Comparison of ENCODE assay signal across 15 cellular contexts in genomic region chr5:14465086-14465485, GRCh38.
DNase-seq lines count a peak whose midpoint lies in the region; ATAC-seq, FAIRE-seq and TF ChIP-seq lines count a peak whose summit lies in the region.
"Had no signal": no experiment of that assay in that cellular context is flagged by ENCODE, and none has a peak within 500 bp of the region (broad histone marks: within the 10 kb centered on the region; RNA-seq: fewer than 3 reads in every experiment).

No MANE protein-coding gene starts in this region.

- CTCF ChIA-PET in AG04450 (lab: Charles Lee) = no interaction called here

- H3K9ac ChIP-seq in Loucy (ENCODE audit: low read depth, low read length, poor library complexity, severe bottlenecking) (peak overlapping the region; percentile 42), astrocyte (ENCODE audit: low read length) (no peak overlapping the region), colonic mucosa (ENCODE audit: low read depth in 2 of 2, low read length in 2 of 2) (no peak overlapping the region)

- no peaks in the 10 kb centered on the region for H3K9me3 ChIP-seq in AG04450 (ENCODE audit: control insufficient read depth, insufficient read depth, low read length)
- no peaks in the 10 kb centered on the region for H3K9me3 ChIP-seq in Loucy (ENCODE audit: insufficient read depth, low read depth, low read length)
- no peaks in the 10 kb centered on the region for H3K9me3 ChIP-seq in astrocyte (ENCODE audit: insufficient read depth, low read depth, low read length)
- no peaks in the 10 kb centered on the region for H3K9me3 ChIP-seq in colonic mucosa
- H3K9me3 ChIP-seq in mucosa of descending colon = no peaks in the 10 kb centered on the region
- H3K9me3 ChIP-seq: left lung, sigmoid colon, tibial nerve had no signal

- H3K4me2 ChIP-seq in Loucy (ENCODE audit: low read depth, low read length, poor library complexity, severe bottlenecking) (peak overlapping the region; percentile 23), astrocyte (ENCODE audit: low read length) (no peak overlapping the region)

- ATAC-seq in mucosa of descending colon (no peak), GM18870 (IDR thresholded peaks at IDR 0.05; ENCODE audit: unreplicated experiment) (no peak)
- ATAC-seq: left lung had no signal

- TF ChIP-seq CTCF in AG04450 (IDR thresholded peaks at IDR 0.05; ENCODE audit: low read depth, low read length) (no peak), Loucy (conservative IDR thresholded peaks at IDR 0.05; ENCODE audit: low read length) (no peak), astrocyte (IDR thresholded peaks at IDR 0.05; ENCODE audit: insufficient read depth, low read depth, low read length) (no peak), mesothelial cell of epicardium (IDR thresholded peaks at IDR 0.05; ENCODE audit: unreplicated experiment) (no peak), colonic mucosa (IDR thresholded peaks at IDR 0.05) (no peak), mucosa of descending colon (IDR thresholded peaks at IDR 0.05) (no peak)

- no peak overlapping the region for H3K4me3 Mint-ChIP-seq in astrocyte (ENCODE audit: unreplicated experiment)
- no peak overlapping the region for H3K4me3 Mint-ChIP-seq in mesothelial cell of epicardium
- H3K4me3 Mint-ChIP-seq: activated CD4-positive, alpha-beta memory T cell treated with anti-CD3 and anti-CD28 coated beads for 36 hours; T-helper 2 cell treated with Interferon-gamma antibody and Interleukin-4, amounts not matched to agents 5 μg/mL and 100 μg/mL, for 36 hours had no signal

- H3K9me3 Mint-ChIP-seq in astrocyte (ENCODE audit: unreplicated experiment) (no peaks in the 10 kb centered on the region), mesothelial cell of epicardium (no peaks in the 10 kb centered on the region)
- H3K9me3 Mint-ChIP-seq: activated CD4-positive, alpha-beta memory T cell treated with anti-CD3 and anti-CD28 coated beads for 36 hours; T-helper 2 cell treated with Interferon-gamma antibody and Interleukin-4, amounts not matched to agents 5 μg/mL and 100 μg/mL, for 36 hours had no signal

- DNase-seq in AG04450 (ENCODE audit: low read depth, low spot score) (peak; percentile 85), astrocyte (ENCODE audit: low read depth) (peak; percentile 71), mesothelial cell of epicardium (ENCODE audit: low spot score in 2 of 2, unreplicated experiment in 2 of 2) (no peak), colonic mucosa (no peak), mucosa of descending colon (no peak)
- no peak for DNase-seq in activated CD4-positive, alpha-beta T cell treated with anti-CD3 and anti-CD28 coated beads for 1 hour
- DNase-seq: activated CD4-positive, alpha-beta memory T cell treated with anti-CD3 and anti-CD28 coated beads for 36 hours; Calu3; GDM1; left lung; sigmoid colon had no signal

- H3K4me1 Mint-ChIP-seq in astrocyte (ENCODE audit: low read depth, unreplicated experiment) (peaks cover 25% of the 10 kb centered on the region), mesothelial cell of epicardium (peaks cover 32% of the 10 kb centered on the region)

- no peaks in the 10 kb centered on the region for H3K27me3 Mint-ChIP-seq in astrocyte (ENCODE audit: low read depth, unreplicated experiment)
- no peaks in the 10 kb centered on the region for H3K27me3 Mint-ChIP-seq in mesothelial cell of epicardium (ENCODE audit: low read depth)
- H3K27me3 Mint-ChIP-seq: activated CD4-positive, alpha-beta memory T cell treated with anti-CD3 and anti-CD28 coated beads for 36 hours had no signal

- peaks cover 6% of the 10 kb centered on the region; the same call in 1 of the 2 replicates for H3F3A ChIP-seq in Loucy (ENCODE audit: low read depth)

- peak overlapping the region; percentile 61 for H3K27ac ChIP-seq in AG04450 (ENCODE audit: low read depth, low read length)
- H3K27ac ChIP-seq in astrocyte (ENCODE audit: low read depth, low read length) = peak overlapping the region; percentile 43
- no peak overlapping the region for H3K27ac ChIP-seq in colonic mucosa
- H3K27ac ChIP-seq: tibial nerve had no signal

- peaks cover 57% of the 10 kb centered on the region; the same call in 1 of the 2 replicates for H3K36me3 ChIP-seq in Loucy (ENCODE audit: insufficient read depth, low read length)
- H3K36me3 ChIP-seq in astrocyte (ENCODE audit: insufficient read depth, low read length) = peaks cover 91% of the 10 kb centered on the region
- no peaks in the 10 kb centered on the region for H3K36me3 ChIP-seq in colonic mucosa
- no peaks in the 10 kb centered on the region for H3K36me3 ChIP-seq in mucosa of descending colon (ENCODE audit: low read depth)

- peak overlapping the region; percentile 56 for H3K27ac Mint-ChIP-seq in astrocyte (ENCODE audit: unreplicated experiment)
- H3K27ac Mint-ChIP-seq in mesothelial cell of epicardium = peak overlapping the region; percentile 4
- H3K27ac Mint-ChIP-seq: activated CD4-positive, alpha-beta memory T cell treated with anti-CD3 and anti-CD28 coated beads for 36 hours; T-helper 2 cell treated with Interferon-gamma antibody and Interleukin-4, amounts not matched to agents 5 μg/mL and 100 μg/mL, for 36 hours had no signal

- H3K9me2 ChIP-seq in Loucy (replicated peaks; ENCODE audit: low read depth, low read length) = no peaks in the 10 kb centered on the region

- H3K79me2 ChIP-seq in Loucy (ENCODE audit: insufficient read depth, low read length) (no peaks in the 10 kb centered on the region), astrocyte (ENCODE audit: insufficient read depth, low read length) (peaks cover 82% of the 10 kb centered on the region)

- H2AFZ ChIP-seq in Loucy (ENCODE audit: low read length) = no peak overlapping the region
- no peak overlapping the region for H2AFZ ChIP-seq in astrocyte (ENCODE audit: low read depth, low read length)

- H3K4me1 ChIP-seq in Loucy (ENCODE audit: insufficient read depth, low read length, poor library complexity, severe bottlenecking) (peaks cover 23% of the 10 kb centered on the region), astrocyte (ENCODE audit: insufficient read depth, low read length) (peaks cover 15% of the 10 kb centered on the region), colonic mucosa (peaks cover 6% of the 10 kb centered on the region), mucosa of descending colon (ENCODE audit: low read depth) (peaks cover 8% of the 10 kb centered on the region)

- H3K36me3 Mint-ChIP-seq in astrocyte (ENCODE audit: low read depth, unreplicated experiment) = peaks cover 30% of the 10 kb centered on the region
- peaks cover 31% of the 10 kb centered on the region for H3K36me3 Mint-ChIP-seq in mesothelial cell of epicardium
- H3K36me3 Mint-ChIP-seq: activated CD4-positive, alpha-beta memory T cell treated with anti-CD3 and anti-CD28 coated beads for 36 hours had no signal

- H3K27me3 ChIP-seq in AG04450 (ENCODE audit: control insufficient read depth, insufficient read depth, low read length) = no peaks in the 10 kb centered on the region
- no peaks in the 10 kb centered on the region for H3K27me3 ChIP-seq in Loucy (ENCODE audit: insufficient read depth, low read length, poor library complexity, severe bottlenecking)
- H3K27me3 ChIP-seq in astrocyte (ENCODE audit: insufficient read depth, low read length) = no peaks in the 10 kb centered on the region
- no peaks in the 10 kb centered on the region for H3K27me3 ChIP-seq in colonic mucosa
- H3K27me3 ChIP-seq: left lung, sigmoid colon, tibial nerve had no signal

- POLR2A ChIA-PET in AG04450 (lab: Yijun Ruan, JAX) = interaction anchor here (0.8 to 1.0 kb wide), 2 partner anchors 15 to 24 kb away, joined by 3 to 4 read pairs; no protein-coding TSS in a partner anchor

- H3K4me3 ChIP-seq in AG04450 (ENCODE audit: low read depth, low read length) (no peak overlapping the region), Loucy (ENCODE audit: low read length, poor library complexity, severe bottlenecking) (no peak overlapping the region), astrocyte (ENCODE audit: insufficient read depth, low read depth, low read length) (no peak overlapping the region), colonic mucosa (no peak overlapping the region), mucosa of descending colon (no peak overlapping the region)
- H3K4me3 ChIP-seq: left lung, sigmoid colon, tibial nerve had no signal

- H4K20me1 ChIP-seq in Loucy (ENCODE audit: insufficient read depth, low read length, poor library complexity, severe bottlenecking) (no peaks in the 10 kb centered on the region), astrocyte (ENCODE audit: insufficient read depth, low read length) (peaks cover 81% of the 10 kb centered on the region)

- intact Hi-C loops in colonic mucosa (cut with DNase I) = no loop called here
- intact Hi-C loops in mucosa of descending colon (cut with DNase I, micrococcal nuclease) = no loop called here

- FAIRE-seq in astrocyte (lab: Jason Lieb, UNC) = no peak

Comparison
In these comparisons a context has a peak if more than half of its experiments do, and no peak if none do; other contexts are left out.
1. DNase-seq: peak in AG04450 (single experiment) and astrocyte (single experiment); none in mesothelial cell of epicardium (0 of 2), colonic mucosa (single experiment), mucosa of descending colon (0 of 3) and activated CD4-positive, alpha-beta T cell treated with anti-CD3 and anti-CD28 coated beads for 1 hour (single experiment).